ENCODE assay signal across 1 cellular context in genomic region chr6:147192278-147192911, GRCh38.
TF ChIP-seq lines count a peak whose summit lies in the region.

No MANE protein-coding gene starts in this region.

TF ChIP-seq in HepG2, 621 proteins besides CTCF, POLR2A, EP300 and RAD21 (continued from another document and continues in another):
- no peak for TF ChIP-seq RBM39 (IDR thresholded peaks at IDR 0.05; ENCODE audit: low read depth, low read length, poor library complexity, severe bottlenecking)
- TF ChIP-seq BRCA1 (CRISPR knock-in tag; IDR thresholded peaks at IDR 0.05) = peak; percentile 71; the same call in 1 of the 2 replicates
- peak; percentile 59; the same call in 1 of the 2 replicates for TF ChIP-seq RCOR2 (CRISPR knock-in tag; IDR thresholded peaks at IDR 0.05)
- TF ChIP-seq ZNF780A (CRISPR knock-in tag; IDR thresholded peaks at IDR 0.05) = no peak
- TF ChIP-seq ARNT2 (CRISPR knock-in tag; IDR thresholded peaks at IDR 0.05; ENCODE audit: low read depth) = peak; percentile 65; the same call in 1 of the 2 replicates
- 0 out of 2 replicates have a peak, but pooled peaks have one; percentile 43 for TF ChIP-seq SMARCC2 (IDR thresholded peaks at IDR 0.05)
- peak; percentile 84; the same call in 1 of the 2 replicates for TF ChIP-seq CCDC6 (CRISPR knock-in tag; IDR thresholded peaks at IDR 0.05)
- TF ChIP-seq, protein P1, sequence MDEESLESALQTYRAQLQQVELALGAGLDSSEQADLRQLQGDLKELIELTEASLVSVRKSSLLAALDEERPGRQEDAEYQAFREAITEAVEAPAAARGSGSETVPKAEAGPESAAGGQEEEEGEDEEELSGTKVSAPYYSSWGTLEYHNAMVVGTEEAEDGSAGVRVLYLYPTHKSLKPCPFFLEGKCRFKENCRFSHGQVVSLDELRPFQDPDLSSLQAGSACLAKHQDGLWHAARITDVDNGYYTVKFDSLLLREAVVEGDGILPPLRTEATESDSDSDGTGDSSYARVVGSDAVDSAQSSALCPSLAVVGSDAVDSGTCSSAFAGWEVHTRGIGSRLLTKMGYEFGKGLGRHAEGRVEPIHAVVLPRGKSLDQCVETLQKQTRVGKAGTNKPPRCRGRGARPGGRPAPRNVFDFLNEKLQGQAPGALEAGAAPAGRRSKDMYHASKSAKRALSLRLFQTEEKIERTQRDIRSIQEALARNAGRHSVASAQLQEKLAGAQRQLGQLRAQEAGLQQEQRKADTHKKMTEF (CRISPR knock-in tag; IDR thresholded peaks at IDR 0.05) = peak; percentile 96
- TF ChIP-seq HNF1A (IDR thresholded peaks at IDR 0.05; ENCODE audit: low read depth) = peak; percentile 58; the same call in 1 of the 2 replicates
- no peak; the same call in 1 of the 2 replicates for TF ChIP-seq HNF1A (CRISPR knock-in tag; IDR thresholded peaks at IDR 0.05; ENCODE audit: borderline replicate concordance)
- no peak for TF ChIP-seq SRSF9 (IDR thresholded peaks at IDR 0.05; ENCODE audit: borderline replicate concordance, insufficient read depth, low read depth, low read length, poor library complexity, severe bottlenecking)
- peak; percentile 84; the same call in 1 of the 2 replicates for TF ChIP-seq ZBTB20 (CRISPR knock-in tag; IDR thresholded peaks at IDR 0.05; ENCODE audit: borderline replicate concordance, low read depth)
- TF ChIP-seq ZFAT (CRISPR knock-in tag; conservative IDR thresholded peaks at IDR 0.05) = 0 out of 2 replicates have a peak, but pooled peaks have one; percentile 65
- TF ChIP-seq ZNF557 (CRISPR knock-in tag; IDR thresholded peaks at IDR 0.05) = no peak
- TF ChIP-seq ZNF776 (CRISPR knock-in tag; IDR thresholded peaks at IDR 0.05) = no peak
- TF ChIP-seq, protein P2, sequence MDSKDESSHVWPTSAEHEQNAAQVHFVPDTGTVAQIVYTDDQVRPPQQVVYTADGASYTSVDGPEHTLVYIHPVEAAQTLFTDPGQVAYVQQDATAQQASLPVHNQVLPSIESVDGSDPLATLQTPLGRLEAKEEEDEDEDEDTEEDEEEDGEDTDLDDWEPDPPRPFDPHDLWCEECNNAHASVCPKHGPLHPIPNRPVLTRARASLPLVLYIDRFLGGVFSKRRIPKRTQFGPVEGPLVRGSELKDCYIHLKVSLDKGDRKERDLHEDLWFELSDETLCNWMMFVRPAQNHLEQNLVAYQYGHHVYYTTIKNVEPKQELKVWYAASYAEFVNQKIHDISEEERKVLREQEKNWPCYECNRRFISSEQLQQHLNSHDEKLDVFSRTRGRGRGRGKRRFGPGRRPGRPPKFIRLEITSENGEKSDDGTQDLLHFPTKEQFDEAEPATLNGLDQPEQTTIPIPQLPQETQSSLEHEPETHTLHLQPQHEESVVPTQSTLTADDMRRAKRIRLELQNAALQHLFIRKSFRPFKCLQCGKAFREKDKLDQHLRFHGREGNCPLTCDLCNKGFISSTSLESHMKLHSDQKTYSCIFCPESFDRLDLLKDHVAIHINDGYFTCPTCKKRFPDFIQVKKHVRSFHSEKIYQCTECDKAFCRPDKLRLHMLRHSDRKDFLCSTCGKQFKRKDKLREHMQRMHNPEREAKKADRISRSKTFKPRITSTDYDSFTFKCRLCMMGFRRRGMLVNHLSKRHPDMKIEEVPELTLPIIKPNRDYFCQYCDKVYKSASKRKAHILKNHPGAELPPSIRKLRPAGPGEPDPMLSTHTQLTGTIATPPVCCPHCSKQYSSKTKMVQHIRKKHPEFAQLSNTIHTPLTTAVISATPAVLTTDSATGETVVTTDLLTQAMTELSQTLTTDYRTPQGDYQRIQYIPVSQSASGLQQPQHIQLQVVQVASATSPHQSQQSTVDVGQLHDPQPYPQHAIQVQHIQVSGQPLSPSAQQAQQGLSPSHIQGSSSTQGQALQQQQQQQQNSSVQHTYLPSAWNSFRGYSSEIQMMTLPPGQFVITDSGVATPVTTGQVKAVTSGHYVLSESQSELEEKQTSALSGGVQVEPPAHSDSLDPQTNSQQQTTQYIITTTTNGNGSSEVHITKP (CRISPR knock-in tag; IDR thresholded peaks at IDR 0.05; ENCODE audit: low read depth) = no peak
- no peak for TF ChIP-seq SP2 (CRISPR knock-in tag; IDR thresholded peaks at IDR 0.05)
- peak; percentile 42; the same call in 1 of the 2 replicates for TF ChIP-seq ZSCAN25 (CRISPR knock-in tag; IDR thresholded peaks at IDR 0.05)
- TF ChIP-seq ADNP (CRISPR knock-in tag; IDR thresholded peaks at IDR 0.05) = no peak
- TF ChIP-seq FOXP4 (CRISPR knock-in tag; IDR thresholded peaks at IDR 0.05) = peak; percentile 99
- TF ChIP-seq, protein P3, sequence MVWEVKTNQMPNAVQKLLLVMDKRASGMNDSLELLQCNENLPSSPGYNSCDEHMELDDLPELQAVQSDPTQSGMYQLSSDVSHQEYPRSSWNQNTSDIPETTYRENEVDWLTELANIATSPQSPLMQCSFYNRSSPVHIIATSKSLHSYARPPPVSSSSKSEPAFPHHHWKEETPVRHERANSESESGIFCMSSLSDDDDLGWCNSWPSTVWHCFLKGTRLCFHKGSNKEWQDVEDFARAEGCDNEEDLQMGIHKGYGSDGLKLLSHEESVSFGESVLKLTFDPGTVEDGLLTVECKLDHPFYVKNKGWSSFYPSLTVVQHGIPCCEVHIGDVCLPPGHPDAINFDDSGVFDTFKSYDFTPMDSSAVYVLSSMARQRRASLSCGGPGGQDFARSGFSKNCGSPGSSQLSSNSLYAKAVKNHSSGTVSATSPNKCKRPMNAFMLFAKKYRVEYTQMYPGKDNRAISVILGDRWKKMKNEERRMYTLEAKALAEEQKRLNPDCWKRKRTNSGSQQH (CRISPR knock-in tag; IDR thresholded peaks at IDR 0.05; ENCODE audit: low read depth) = peak; percentile 82; the same call in 1 of the 2 replicates
- TF ChIP-seq ZNF350 (CRISPR knock-in tag; IDR thresholded peaks at IDR 0.05; ENCODE audit: borderline replicate concordance, low read depth) = peak; percentile 73; the same call in 1 of the 2 replicates
- TF ChIP-seq SPEN (CRISPR knock-in tag; IDR thresholded peaks at IDR 0.05; ENCODE audit: low read depth) = no peak
- peak; percentile 82; the same call in 1 of the 2 replicates for TF ChIP-seq ZNF12 (CRISPR knock-in tag; IDR thresholded peaks at IDR 0.05)
- no peak for TF ChIP-seq ZKSCAN5 (CRISPR knock-in tag; IDR thresholded peaks at IDR 0.05)
- TF ChIP-seq JUND (CRISPR knock-in tag; IDR thresholded peaks at IDR 0.05) = peak; percentile 61; the same call in 1 of the 2 replicates
- peak; percentile 54 for TF ChIP-seq HNF1B (CRISPR knock-in tag; IDR thresholded peaks at IDR 0.05)
- TF ChIP-seq ETS1 (CRISPR knock-in tag; IDR thresholded peaks at IDR 0.05) = no peak
- peak; percentile 99 for TF ChIP-seq SMAD3 (CRISPR knock-in tag; IDR thresholded peaks at IDR 0.05)
- no peak for TF ChIP-seq ZNF335 (CRISPR knock-in tag; IDR thresholded peaks at IDR 0.05)
- TF ChIP-seq THAP8 (CRISPR knock-in tag; IDR thresholded peaks at IDR 0.05; ENCODE audit: borderline replicate concordance) = no peak
- peak; percentile 60; the same call in 1 of the 2 replicates for TF ChIP-seq KLF11 (CRISPR knock-in tag; IDR thresholded peaks at IDR 0.05)
- peak; percentile 69; the same call in 1 of the 2 replicates for TF ChIP-seq ZNF816 (CRISPR knock-in tag; IDR thresholded peaks at IDR 0.05; ENCODE audit: borderline replicate concordance)
- TF ChIP-seq HNRNPH1 (optimal IDR thresholded peaks at IDR 0.05; ENCODE audit: low read depth, low read length) = no peak
- no peak for TF ChIP-seq THYN1 (CRISPR knock-in tag; IDR thresholded peaks at IDR 0.05; ENCODE audit: borderline replicate concordance, low read depth)
- TF ChIP-seq ATRX (CRISPR knock-in tag; IDR thresholded peaks at IDR 0.05; ENCODE audit: borderline replicate concordance) = no peak
- TF ChIP-seq NFKB2 (CRISPR knock-in tag; IDR thresholded peaks at IDR 0.05; ENCODE audit: borderline replicate concordance) = no peak
- no peak for TF ChIP-seq CERS6 (CRISPR knock-in tag; IDR thresholded peaks at IDR 0.05)
- 0 out of 2 replicates have a peak, but pooled peaks have one; percentile 71 for TF ChIP-seq ZNF569 (CRISPR knock-in tag; IDR thresholded peaks at IDR 0.05; ENCODE audit: borderline replicate concordance)
- TF ChIP-seq MBNL3 (CRISPR knock-in tag; conservative IDR thresholded peaks at IDR 0.05) = 0 out of 2 replicates have a peak, but pooled peaks have one; percentile 53
- 0 out of 2 replicates have a peak, but pooled peaks have one; percentile 19 for TF ChIP-seq ZBTB7B (CRISPR knock-in tag; IDR thresholded peaks at IDR 0.05)
- TF ChIP-seq ZNF331 (CRISPR knock-in tag; IDR thresholded peaks at IDR 0.05) = peak; percentile 70; the same call in 1 of the 2 replicates
- peak; percentile 85 for TF ChIP-seq KAT8 (CRISPR knock-in tag; IDR thresholded peaks at IDR 0.05)
- TF ChIP-seq, protein P4, sequence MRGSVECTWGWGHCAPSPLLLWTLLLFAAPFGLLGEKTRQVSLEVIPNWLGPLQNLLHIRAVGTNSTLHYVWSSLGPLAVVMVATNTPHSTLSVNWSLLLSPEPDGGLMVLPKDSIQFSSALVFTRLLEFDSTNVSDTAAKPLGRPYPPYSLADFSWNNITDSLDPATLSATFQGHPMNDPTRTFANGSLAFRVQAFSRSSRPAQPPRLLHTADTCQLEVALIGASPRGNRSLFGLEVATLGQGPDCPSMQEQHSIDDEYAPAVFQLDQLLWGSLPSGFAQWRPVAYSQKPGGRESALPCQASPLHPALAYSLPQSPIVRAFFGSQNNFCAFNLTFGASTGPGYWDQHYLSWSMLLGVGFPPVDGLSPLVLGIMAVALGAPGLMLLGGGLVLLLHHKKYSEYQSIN (CRISPR knock-in tag; IDR thresholded peaks at IDR 0.05; ENCODE audit: borderline replicate concordance) = no peak
- TF ChIP-seq HDAC2 (CRISPR knock-in tag; IDR thresholded peaks at IDR 0.05) = peak; percentile 78
